ENCODE assay signal across 12 cellular contexts in the genomic region with DNA sequence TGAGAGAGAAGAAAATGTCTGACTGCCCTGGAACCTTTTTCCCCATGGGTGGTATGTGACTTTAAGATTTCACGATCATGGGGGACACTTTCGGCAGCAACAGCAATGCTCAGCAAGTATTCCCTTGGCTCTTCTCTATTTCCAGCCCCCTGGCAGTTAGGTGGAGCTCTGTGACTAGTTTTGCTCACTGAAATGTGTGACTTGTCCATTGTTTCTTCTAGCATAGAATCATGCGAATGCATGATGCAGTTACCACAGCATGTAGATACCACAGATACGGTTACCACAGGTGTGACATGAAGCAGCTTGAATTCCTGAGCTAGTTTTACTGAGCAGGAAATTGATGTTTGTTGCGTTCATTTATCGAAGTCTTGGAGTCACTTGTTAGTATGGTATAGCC.
"Had no signal": no experiment of that assay in that cellular context is flagged by ENCODE, and none has a peak within 500 bp of the region (broad histone marks: within the 10 kb centered on the region; RNA-seq: fewer than 3 reads in every experiment).

No MANE protein-coding gene starts in this region.

- DNase-seq: activated CD4-positive, alpha-beta T cell treated with anti-CD3 and anti-CD28 coated beads, Interleukin-2, amount 50 U/mL, for 48 hours; activated naive CD4-positive, alpha-beta T cell treated with anti-CD3 and anti-CD28 coated beads for 36 hours; activated naive CD8-positive, alpha-beta T cell treated with anti-CD3 and anti-CD28 coated beads, Interleukin-2, amount 50 U/mL, for 24 hours; left lung; naive thymus-derived CD8-positive, alpha-beta T cell; right cardiac atrium; stimulated activated CD4-positive, alpha-beta T cell treated with anti-CD3 and anti-CD28 coated beads, Interleukin-4, amount 100 ng/mL, for 4 hours; stimulated activated CD8-positive, alpha-beta memory T cell treated with anti-CD3 and anti-CD28 coated beads, Interleukin-4, amount 100 ng/mL, for 48 hours; stimulated activated naive CD4-positive, alpha-beta T cell treated with Interleukin-2 at 50 U/mL for 16 hours; upper lobe of left lung; WERI-Rb-1 had no signal

- FAIRE-seq: keratinocyte had no signal
